In the genomic region with DNA sequence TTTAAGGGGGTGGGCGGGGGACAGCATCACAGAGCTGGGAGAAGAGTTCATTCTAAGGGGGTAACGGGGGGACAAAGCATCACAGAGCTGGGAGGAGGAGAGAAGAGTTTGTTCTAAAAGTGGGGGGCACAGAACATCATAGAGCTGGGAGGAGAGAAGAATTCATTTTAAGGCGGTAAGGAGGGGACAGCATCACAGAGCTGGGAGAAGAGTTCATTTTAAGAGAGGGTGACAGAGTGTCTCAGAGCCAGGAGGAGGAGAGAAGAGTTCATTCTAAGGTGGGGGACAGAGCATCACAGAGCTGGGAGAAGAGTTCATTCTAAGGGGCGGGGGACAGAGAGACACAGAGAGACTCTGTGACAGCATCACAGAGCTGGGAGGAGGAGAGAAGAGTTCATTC, we compare ENCODE assay signal across 30 cellular contexts. TPM values are rescaled to one million over a fixed set of nuclear protein-coding genes. Genes with fewer than 3 reads are reported as not detected.
"Had no signal": no experiment of that assay in that cellular context is flagged by ENCODE, and none has a peak within 500 bp of the region (broad histone marks: within the 10 kb centered on the region; RNA-seq: fewer than 3 reads in every experiment).

No MANE protein-coding gene starts in this region.

- ATAC-seq: naive thymus-derived CD8-positive, alpha-beta T cell; natural killer cell treated with Interleukin-12 subunit alpha and Interleukin-12 subunit beta and Interleukin-15 and Interleukin-18, amount 100 ng/mL, for 72 hours; psoas muscle; right cardiac atrium; stimulated activated effector memory CD8-positive, alpha-beta T cell treated with anti-CD3 and anti-CD28 coated beads, Interleukin-12 subunit alpha, Interleukin-12 subunit beta, amount 100 ng/mL, for 72 hours; stimulated activated naive B cell treated with anti-CD40 and anti-IgM and Interleukin-4, amounts not matched to agents 10 μg/mL and 1 μg/mL and 100 μg/mL, for 72 hours had no signal

- H3K9me3 ChIP-seq: ovary, psoas muscle, right lobe of liver, sigmoid colon, stomach, thoracic aorta, thyroid gland, tibial nerve, upper lobe of left lung had no signal

- H2AFZ ChIP-seq: parathyroid adenoma had no signal

- H3K9ac ChIP-seq: parathyroid adenoma had no signal

- H3K27ac Mint-ChIP-seq: natural killer cell treated with Interleukin-12 subunit alpha and Interleukin-12 subunit beta and Interleukin-15 and Interleukin-18, amount 100 ng/mL, for 72 hours; nephron progenitor cell; progenitor cell of endocrine pancreas; stimulated activated effector memory CD8-positive, alpha-beta T cell treated with anti-CD3 and anti-CD28 coated beads, Interleukin-12 subunit alpha, Interleukin-12 subunit beta, amount 100 ng/mL, for 72 hours; stimulated activated naive B cell treated with anti-CD40 and anti-IgM and Interleukin-4, amounts not matched to agents 10 μg/mL and 1 μg/mL and 100 μg/mL, for 72 hours; stimulated activated naive CD8-positive, alpha-beta T cell treated with anti-CD3 and anti-CD28 coated beads, Interleukin-15, Interleukin-2, amounts not matched to agents 100 ng/mL and 50 ng/mL, for 24 hours had no signal

- H3K27me3 ChIP-seq: ovary, right lobe of liver, sigmoid colon, thyroid gland, tibial nerve, upper lobe of left lung had no signal

- H3K27ac ChIP-seq: ovary, parathyroid adenoma, psoas muscle, right lobe of liver, sigmoid colon, stomach, thoracic aorta, thyroid gland, tibial nerve, upper lobe of left lung had no signal

- H3K4me1 Mint-ChIP-seq: nephron progenitor cell; neural crest cell; stimulated activated effector memory CD8-positive, alpha-beta T cell treated with anti-CD3 and anti-CD28 coated beads, Interleukin-12 subunit alpha, Interleukin-12 subunit beta, amount 100 ng/mL, for 72 hours; stimulated activated naive B cell treated with anti-CD40 and anti-IgM and Interleukin-4, amounts not matched to agents 10 μg/mL and 1 μg/mL and 100 μg/mL, for 72 hours had no signal

- H3K4me1 ChIP-seq: parathyroid adenoma, psoas muscle, right lobe of liver, sigmoid colon, stomach, thyroid gland, upper lobe of left lung had no signal

- H3K4me3 ChIP-seq: ovary, psoas muscle, right lobe of liver, sigmoid colon, stomach, thoracic aorta, thyroid gland, tibial nerve, upper lobe of left lung had no signal

- DNase-seq: naive thymus-derived CD8-positive, alpha-beta T cell; nephron progenitor cell; occipital lobe; ovary; right lobe of liver; sigmoid colon; small intestine; stimulated activated CD4-positive, alpha-beta T cell treated with anti-CD3 and anti-CD28 coated beads, Interleukin-15, amount 100 ng/mL, for 24 hours; stimulated activated CD4-positive, alpha-beta T cell treated with anti-CD3 and anti-CD28 coated beads, Interleukin-2, amount 100 ng/mL, for 24 hours; stimulated activated CD4-positive, alpha-beta T cell treated with anti-CD3 and anti-CD28 coated beads, Interleukin-2, amount 100 ng/mL, for 48 hours; stimulated activated CD4-positive, alpha-beta T cell treated with anti-CD3 and anti-CD28 coated beads, Interleukin-4, amount 100 ng/mL, for 24 hours; stimulated activated naive B cell treated with anti-CD40 and anti-IgM and Interleukin-4, amounts not matched to agents 10 μg/mL and 1 μg/mL and 100 μg/mL, for 72 hours; stimulated activated naive CD4-positive, alpha-beta T cell treated with Interleukin-2 at 50 U/mL for 16 hours; stomach; thyroid gland; trophoblast cell had no signal

- H3K9me3 Mint-ChIP-seq: naive thymus-derived CD8-positive, alpha-beta T cell; natural killer cell treated with Interleukin-12 subunit alpha and Interleukin-12 subunit beta and Interleukin-15 and Interleukin-18, amount 100 ng/mL, for 72 hours; nephron progenitor cell; neural crest cell; stimulated activated effector memory CD8-positive, alpha-beta T cell treated with anti-CD3 and anti-CD28 coated beads, Interleukin-12 subunit alpha, Interleukin-12 subunit beta, amount 100 ng/mL, for 72 hours; stimulated activated naive B cell treated with anti-CD40 and anti-IgM and Interleukin-4, amounts not matched to agents 10 μg/mL and 1 μg/mL and 100 μg/mL, for 72 hours; stimulated activated naive CD8-positive, alpha-beta T cell treated with anti-CD3 and anti-CD28 coated beads, Interleukin-15, Interleukin-2, amounts not matched to agents 100 ng/mL and 50 ng/mL, for 24 hours had no signal

- H3K4me3 Mint-ChIP-seq: naive thymus-derived CD8-positive, alpha-beta T cell; natural killer cell treated with Interleukin-12 subunit alpha and Interleukin-12 subunit beta and Interleukin-15 and Interleukin-18, amount 100 ng/mL, for 72 hours; nephron progenitor cell; neural crest cell; stimulated activated effector memory CD8-positive, alpha-beta T cell treated with anti-CD3 and anti-CD28 coated beads, Interleukin-12 subunit alpha, Interleukin-12 subunit beta, amount 100 ng/mL, for 72 hours; stimulated activated naive B cell treated with anti-CD40 and anti-IgM and Interleukin-4, amounts not matched to agents 10 μg/mL and 1 μg/mL and 100 μg/mL, for 72 hours; stimulated activated naive CD8-positive, alpha-beta T cell treated with anti-CD3 and anti-CD28 coated beads, Interleukin-15, Interleukin-2, amounts not matched to agents 100 ng/mL and 50 ng/mL, for 24 hours had no signal

- FAIRE-seq: small intestine, urothelium cell line had no signal

- H3K36me3 ChIP-seq: ovary, right lobe of liver, sigmoid colon, thoracic aorta, thyroid gland, upper lobe of left lung had no signal

- H3K27me3 Mint-ChIP-seq: natural killer cell treated with Interleukin-12 subunit alpha and Interleukin-12 subunit beta and Interleukin-15 and Interleukin-18, amount 100 ng/mL, for 72 hours; stimulated activated naive CD8-positive, alpha-beta T cell treated with anti-CD3 and anti-CD28 coated beads, Interleukin-15, Interleukin-2, amounts not matched to agents 100 ng/mL and 50 ng/mL, for 24 hours had no signal

- H3K36me3 Mint-ChIP-seq: naive thymus-derived CD8-positive, alpha-beta T cell; natural killer cell treated with Interleukin-12 subunit alpha and Interleukin-12 subunit beta and Interleukin-15 and Interleukin-18, amount 100 ng/mL, for 72 hours; stimulated activated effector memory CD8-positive, alpha-beta T cell treated with anti-CD3 and anti-CD28 coated beads, Interleukin-12 subunit alpha, Interleukin-12 subunit beta, amount 100 ng/mL, for 72 hours had no signal

RNA-seq across cellular contexts. Expression of a gene that starts 33.6 kb away (rescaled TPM):
- total RNA-seq: naive thymus-derived CD8-positive, alpha-beta T cell; progenitor cell of endocrine pancreas; renal cortical epithelial cell; right cardiac atrium; subcutaneous adipose tissue had no signal
- polyA plus RNA-seq: naive thymus-derived CD8-positive, alpha-beta T cell had no signal
